1 cellular context compared by ENCODE assay signal in genomic region chr5:113118765-113119164, GRCh38.
TF ChIP-seq lines count a peak whose summit lies in the region.

No MANE protein-coding gene starts in this region.

TF ChIP-seq in IMR-90, 13 proteins besides CTCF, POLR2A, EP300 and RAD21:
- TF ChIP-seq CEBPB (IDR thresholded peaks at IDR 0.05; ENCODE audit: low read depth, low read length), result no peak
- no peak for TF ChIP-seq RCOR1 (IDR thresholded peaks at IDR 0.05; ENCODE audit: insufficient replicate concordance, low read length)
- TF ChIP-seq RFX5 (IDR thresholded peaks at IDR 0.05; ENCODE audit: low read depth, low read length), result no peak
- no peak for TF ChIP-seq NFE2L2 (IDR thresholded peaks at IDR 0.05; ENCODE audit: low read depth, low read length)
- no peak for TF ChIP-seq SMC3 (IDR thresholded peaks at IDR 0.05; ENCODE audit: low read depth, low read length)
- TF ChIP-seq MXI1 (IDR thresholded peaks at IDR 0.05; ENCODE audit: borderline replicate concordance, low read depth, low read length), result no peak
- TF ChIP-seq FOS (IDR thresholded peaks at IDR 0.05; ENCODE audit: low read depth, low read length), result no peak
- TF ChIP-seq MAZ (IDR thresholded peaks at IDR 0.05; ENCODE audit: borderline replicate concordance, low read depth, low read length), result no peak
- TF ChIP-seq BHLHE40 (IDR thresholded peaks at IDR 0.05; ENCODE audit: low read depth, low read length), result no peak
- TF ChIP-seq, protein P1, sequence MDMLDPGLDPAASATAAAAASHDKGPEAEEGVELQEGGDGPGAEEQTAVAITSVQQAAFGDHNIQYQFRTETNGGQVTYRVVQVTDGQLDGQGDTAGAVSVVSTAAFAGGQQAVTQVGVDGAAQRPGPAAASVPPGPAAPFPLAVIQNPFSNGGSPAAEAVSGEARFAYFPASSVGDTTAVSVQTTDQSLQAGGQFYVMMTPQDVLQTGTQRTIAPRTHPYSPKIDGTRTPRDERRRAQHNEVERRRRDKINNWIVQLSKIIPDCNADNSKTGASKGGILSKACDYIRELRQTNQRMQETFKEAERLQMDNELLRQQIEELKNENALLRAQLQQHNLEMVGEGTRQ (IDR thresholded peaks at IDR 0.05; ENCODE audit: low read depth, low read length), result no peak
- TF ChIP-seq MAFK (IDR thresholded peaks at IDR 0.05; ENCODE audit: low read depth, low read length), result no peak
- TF ChIP-seq, protein P2, sequence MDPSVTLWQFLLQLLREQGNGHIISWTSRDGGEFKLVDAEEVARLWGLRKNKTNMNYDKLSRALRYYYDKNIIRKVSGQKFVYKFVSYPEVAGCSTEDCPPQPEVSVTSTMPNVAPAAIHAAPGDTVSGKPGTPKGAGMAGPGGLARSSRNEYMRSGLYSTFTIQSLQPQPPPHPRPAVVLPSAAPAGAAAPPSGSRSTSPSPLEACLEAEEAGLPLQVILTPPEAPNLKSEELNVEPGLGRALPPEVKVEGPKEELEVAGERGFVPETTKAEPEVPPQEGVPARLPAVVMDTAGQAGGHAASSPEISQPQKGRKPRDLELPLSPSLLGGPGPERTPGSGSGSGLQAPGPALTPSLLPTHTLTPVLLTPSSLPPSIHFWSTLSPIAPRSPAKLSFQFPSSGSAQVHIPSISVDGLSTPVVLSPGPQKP (IDR thresholded peaks at IDR 0.05; ENCODE audit: borderline replicate concordance, low read depth, low read length), result no peak
- TF ChIP-seq CHD1 (IDR thresholded peaks at IDR 0.05; ENCODE audit: low read depth, low read length), result no peak
TF ChIP-seq in IMR-90: peak in this region for 0.
